Comparison of ENCODE assay signal across 9 cellular contexts in the genomic region with DNA sequence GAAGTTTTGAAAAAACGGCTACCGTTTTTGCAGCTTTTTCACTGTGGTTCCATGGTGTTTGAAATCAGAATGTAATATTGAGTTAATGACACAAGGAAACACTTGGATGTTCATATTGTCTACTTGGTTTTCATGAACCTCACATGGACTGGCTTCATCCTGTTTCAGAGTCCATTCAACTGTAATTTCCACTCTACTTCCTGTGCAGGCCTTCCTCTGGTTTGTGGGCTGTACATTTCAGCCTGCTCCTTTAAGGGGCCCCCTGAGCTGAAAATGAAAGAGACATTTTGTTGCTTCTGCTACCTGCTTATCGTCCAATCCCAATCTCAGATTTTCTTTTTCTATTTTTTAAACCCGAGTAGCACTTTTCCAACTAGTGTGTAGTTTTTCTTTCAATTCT. TPM values are rescaled to one million over a fixed set of nuclear protein-coding genes. Genes with fewer than 3 reads are reported as not detected.
DNase-seq lines count a peak whose midpoint lies in the region; ATAC-seq and TF ChIP-seq lines count a peak whose summit lies in the region.
"Had no signal": no experiment of that assay in that cellular context is flagged by ENCODE, and none has a peak within 500 bp of the region (broad histone marks: within the 10 kb centered on the region; RNA-seq: fewer than 3 reads in every experiment).

No MANE protein-coding gene starts in this region.

- H3K27ac Mint-ChIP-seq in MCF 10A (ENCODE audit: low read depth, unreplicated experiment) = no peak overlapping the region

- H3K4me3 ChIP-seq in spleen = no peak overlapping the region

- no peak for TF ChIP-seq POLR2A in spleen (IDR thresholded peaks at IDR 0.05)

- DNase-seq in Kasumi-1 (lab: John Stamatoyannopoulos, UW) = peak; percentile 78 to 89
- no peak for DNase-seq in left colon
- DNase-seq in occipital lobe (lab: John Stamatoyannopoulos, UW) = no peak
- DNase-seq in MCF 10A (ENCODE audit: unreplicated experiment) = no peak
- no peak for DNase-seq in spleen

- H3K4me1 ChIP-seq in spleen = peaks cover 0 to 33% (median 15%) of the 10 kb centered on the region in 6 donors

- intact Hi-C loops in left colon (cut with DNase I, micrococcal nuclease) = no loop called here
- intact Hi-C loops in MCF 10A (cut with micrococcal nuclease) = no loop called here
- intact Hi-C loops in spleen (cut with DNase I; ENCODE audit: low total_unique reads) = no loop called here

- POLR2A ChIA-PET in MCF 10A (lab: Yijun Ruan, JAX) = no interaction called here

- CTCF ChIA-PET in MCF 10A (lab: Yijun Ruan, JAX) = no interaction called here

- no peaks in the 10 kb centered on the region for H3K4me1 Mint-ChIP-seq in MCF 10A (ENCODE audit: insufficient read depth, unreplicated experiment)

- 24 to 44% (median 29%) methylated on average over 4 of the region's 4 CpGs for WGBS in spleen, 5 donors

- TF ChIP-seq CTCF in MCF 10A (IDR thresholded peaks at IDR 0.05; ENCODE audit: unreplicated experiment) (no peak), spleen (IDR thresholded peaks at IDR 0.05 in 8 of 11, conservative IDR thresholded peaks at IDR 0.05 in 3 of 11) (no peak)

- no peak overlapping the region for H3K4me3 Mint-ChIP-seq in MCF 10A (ENCODE audit: unreplicated experiment)

- H3K27me3 Mint-ChIP-seq in MCF 10A (ENCODE audit: insufficient read depth, unreplicated experiment) = no peaks in the 10 kb centered on the region

- no peaks in the 10 kb centered on the region for H3K36me3 Mint-ChIP-seq in MCF 10A (ENCODE audit: insufficient read depth, unreplicated experiment)

- BruUV-seq in MCF 10A (replicated peaks; lab: Mats Ljungman, UMichigan) = no TSS peak

- no peaks in the 10 kb centered on the region for H3K36me3 ChIP-seq in spleen

- ATAC-seq in GM18498 (IDR thresholded peaks at IDR 0.05; ENCODE audit: unreplicated experiment) (peak; percentile 84), GM21717 (IDR thresholded peaks at IDR 0.05; ENCODE audit: unreplicated experiment) (peak; percentile 80), left colon (peak; percentile 49), GM18858 (IDR thresholded peaks at IDR 0.05; ENCODE audit: unreplicated experiment) (no peak)

- no peaks in the 10 kb centered on the region for H3K27me3 ChIP-seq in spleen (replicated peaks in 1 of 7)

- no peaks in the 10 kb centered on the region for H3K9me3 ChIP-seq in spleen

- H3K27ac ChIP-seq in spleen = peak overlapping the region in 2 of 8 donors; percentile 7 to 12

- H3K9me3 Mint-ChIP-seq in MCF 10A (ENCODE audit: unreplicated experiment) = no peaks in the 10 kb centered on the region

RNA-seq across cellular contexts. Expression of gene CDKN2B, which starts 41.8 kb away (rescaled TPM):
- 100 to 1,000 TPM; 158 to 160 TPM for total RNA-seq in left colon
- 0.16 TPM for total RNA-seq in occipital lobe
- not detected in 2 replicates for total RNA-seq in MCF 10A (2022)
- 10 to 100 TPM in 5 of 7 donors, 1 to 10 TPM in 2; 6.9 to 25.7 (median 12.7) TPM for total RNA-seq in spleen
- polyA plus RNA-seq in spleen = 1 to 10 TPM; 1.5 to 4.4 (median 1.6) TPM
- total RNA-seq: Daoy had no signal

RNA-seq across cellular contexts. Expression of gene CDKN2B-AS1, which starts 56.3 kb away (rescaled TPM):
- total RNA-seq in left colon (100 to 1,000 TPM; 108 to 124 TPM), occipital lobe (0.62 TPM), MCF 10A (2022) (not detected in 2 replicates), spleen (1 to 10 TPM; 2.1 to 6.6 (median 3.1) TPM)
- 1 to 10 TPM in 2 of 3 donors, under 1 TPM in 1; 0.90 to 1.9 (median 1.0) TPM for polyA plus RNA-seq in spleen
- total RNA-seq: Daoy had no signal

RNA-seq across cellular contexts. Expression of gene CDKN2A, which starts 56.7 kb away (rescaled TPM):
- total RNA-seq in left colon (1 to 10 TPM in 1 of 2 donors, under 1 TPM in 1; 0.34 to 1.8 TPM), occipital lobe (not detected), MCF 10A (2022) (not detected in 2 replicates), spleen (10 to 100 TPM in 2 of 7 donors, 1 to 10 TPM in 5; 2.3 to 19.7 (median 7.5) TPM)
- polyA plus RNA-seq in spleen = 10 to 100 TPM in 1 of 3 donors, 1 to 10 TPM in 2; 4.0 to 10.2 (median 4.6) TPM
- total RNA-seq: Daoy had no signal

Comparison
In these comparisons a context has a peak if more than half of its experiments do, and no peak if none do; other contexts are left out.
1. DNase-seq: peak in Kasumi-1 (2 of 2); none in left colon (0 of 2), occipital lobe (single experiment), MCF 10A (single experiment) and spleen (single experiment).
2. RNA of gene CDKN2B-AS1, which starts 56.3 kb away (total RNA-seq): 108 to 124 TPM in left colon; 2.1 to 6.6 TPM in spleen, 0.62 TPM in occipital lobe (single experiment) and not detected in MCF 10A; every median in the first group is over 10 times any median in the second.